In the genomic region with DNA sequence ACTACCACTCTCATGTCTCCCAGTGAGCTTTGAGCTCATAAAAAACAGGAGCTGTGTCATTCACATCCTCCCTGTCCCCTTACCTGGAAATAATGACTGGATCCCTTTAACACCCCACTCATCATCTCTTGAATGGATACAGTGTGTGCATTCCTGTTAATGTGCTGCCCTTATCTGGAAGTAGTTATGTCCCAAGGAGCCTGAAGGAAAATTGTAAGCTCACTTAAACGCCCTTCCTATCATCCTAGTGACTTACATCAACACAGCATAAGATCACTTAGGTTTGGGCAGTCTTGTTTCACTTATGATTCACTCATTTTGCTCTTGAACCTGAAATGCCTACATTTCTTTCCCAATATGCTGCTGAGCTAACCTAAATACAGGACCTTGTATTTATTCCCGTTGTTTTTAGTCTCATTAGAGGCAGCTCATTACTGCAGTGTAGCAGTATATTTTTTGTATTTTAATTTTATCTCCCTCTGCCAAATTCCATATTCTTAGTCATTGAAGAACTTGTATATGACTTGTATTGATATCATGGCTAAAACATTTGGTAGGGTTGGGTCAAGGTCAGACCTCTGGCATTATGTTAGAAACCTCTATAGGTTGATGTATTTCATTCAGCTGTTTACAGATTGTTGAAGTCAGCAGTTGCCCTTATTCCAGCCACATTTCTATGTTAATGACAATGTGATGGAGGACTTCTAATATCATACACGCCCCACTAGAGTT, we compare ENCODE assay signal across 19 cellular contexts.
DNase-seq lines count a peak whose midpoint lies in the region; ATAC-seq and TF ChIP-seq lines count a peak whose summit lies in the region.
"Had no signal": no experiment of that assay in that cellular context is flagged by ENCODE, and none has a peak within 500 bp of the region (broad histone marks: within the 10 kb centered on the region; RNA-seq: fewer than 3 reads in every experiment).

No MANE protein-coding gene starts in this region.

- H3K4me1 ChIP-seq in ACC112 (ENCODE audit: control insufficient read depth, insufficient read depth, low read length, unreplicated experiment) (peaks cover 15% of the 10 kb centered on the region), GM23248 (ENCODE audit: insufficient read depth) (peaks cover 20% of the 10 kb centered on the region)
- H3K4me1 ChIP-seq: BLaER1 treated with 17β-estradiol and CSF1 and Interleukin-3, amounts not matched to agents 10 nM and 100 nM; vagina had no signal

- H3K36me3 ChIP-seq in ACC112 (ENCODE audit: insufficient read depth, low read length) (no peaks in the 10 kb centered on the region), GM23248 (ENCODE audit: low read depth) (peaks cover 4% of the 10 kb centered on the region; the same call in 1 of the 2 replicates), brain microvascular endothelial cell (replicated peaks) (no peaks in the 10 kb centered on the region)
- H3K36me3 ChIP-seq: cardiac muscle cell, vagina had no signal

- no peak for ATAC-seq in GM19035 (IDR thresholded peaks at IDR 0.05; ENCODE audit: unreplicated experiment)
- ATAC-seq: stimulated activated effector memory CD8-positive, alpha-beta T cell treated with anti-CD3 and anti-CD28 coated beads, Interleukin-12 subunit alpha, Interleukin-12 subunit beta, amount 100 ng/mL, for 72 hours had no signal

- H3K4me3 ChIP-seq in ACC112 (ENCODE audit: low read depth, low read length) = no peak overlapping the region
- no peak overlapping the region for H3K4me3 ChIP-seq in GM23248
- no peak overlapping the region for H3K4me3 ChIP-seq in brain microvascular endothelial cell (ENCODE audit: low read depth, low read length)
- H3K4me3 ChIP-seq: BLaER1 treated with 17β-estradiol and CSF1 and Interleukin-3, amounts not matched to agents 10 nM and 100 nM; cardiac muscle cell; PC-9; vagina had no signal

- H3K27ac ChIP-seq in ACC112 (ENCODE audit: low read depth, low read length) = peak overlapping the region; percentile 17
- H3K27ac ChIP-seq in GM23248 = peak overlapping the region; percentile 43
- H3K27ac ChIP-seq in brain microvascular endothelial cell = no peak overlapping the region
- H3K27ac ChIP-seq: BLaER1 treated with 17β-estradiol and CSF1 and Interleukin-3, amounts not matched to agents 10 nM and 100 nM; cardiac muscle cell; PC-9; vagina had no signal

- H3K4me2 ChIP-seq in GM23248 (ENCODE audit: unreplicated experiment) = peak overlapping the region; percentile 16
- H3K4me2 ChIP-seq: BLaER1 treated with 17β-estradiol and CSF1 and Interleukin-3, amounts not matched to agents 10 nM and 100 nM; PC-9 had no signal

- H4K20me1 ChIP-seq in GM23248 (ENCODE audit: insufficient read depth) = no peaks in the 10 kb centered on the region
- H4K20me1 ChIP-seq: BLaER1 treated with 17β-estradiol and CSF1 and Interleukin-3, amounts not matched to agents 10 nM and 100 nM had no signal

- TF ChIP-seq CTCF in brain microvascular endothelial cell (IDR thresholded peaks at IDR 0.05; ENCODE audit: low read depth, low read length, missing control alignments) = no peak

- no peak overlapping the region for H3K9ac ChIP-seq in GM23248
- H3K9ac ChIP-seq: BLaER1 treated with 17β-estradiol and CSF1 and Interleukin-3, amounts not matched to agents 10 nM and 100 nM had no signal

- H3K27me3 ChIP-seq in ACC112 (ENCODE audit: insufficient read depth, low read length) (no peaks in the 10 kb centered on the region), GM23248 (replicated peaks; ENCODE audit: insufficient read depth) (no peaks in the 10 kb centered on the region), brain microvascular endothelial cell (replicated peaks) (no peaks in the 10 kb centered on the region)
- H3K27me3 ChIP-seq: BLaER1 treated with 17β-estradiol and CSF1 and Interleukin-3, amounts not matched to agents 10 nM and 100 nM; cardiac muscle cell; vagina had no signal

- H3K9me2 ChIP-seq in GM23248 (ENCODE audit: insufficient read depth) = no peaks in the 10 kb centered on the region

- H3K79me2 ChIP-seq in ACC112 (ENCODE audit: control insufficient read depth, insufficient read depth, low read length, unreplicated experiment) (no peaks in the 10 kb centered on the region), GM23248 (ENCODE audit: insufficient read depth) (peaks cover 4% of the 10 kb centered on the region; the same call in 1 of the 2 replicates)

- H2AFZ ChIP-seq in ACC112 (ENCODE audit: low read length, unreplicated experiment) (no peak overlapping the region), GM23248 (no peak overlapping the region)
- H2AFZ ChIP-seq: PC-9 had no signal

- in situ Hi-C loops in GM23248 (cut with MboI) (no loop called here), brain microvascular endothelial cell (cut with HindIII; ENCODE audit: low pct_ligation_motif_present, low sequenced_read_pairs) (no loop called here)

- WGBS in GM23248 (ENCODE audit: low coverage in 1 of 2, low lambda C conversion rate in 2 of 2, missing lambda C conversion rate in 2 of 2), 2 experiments = 66 to 69% methylated on average over 3 of the region's 3 CpGs

- no peaks in the 10 kb centered on the region for H3K9me3 ChIP-seq in GM23248 (ENCODE audit: low read depth)
- H3K9me3 ChIP-seq: BLaER1 treated with 17β-estradiol and CSF1 and Interleukin-3, amounts not matched to agents 10 nM and 100 nM; vagina had no signal

- DNase-seq in GM23248 = peak; percentile 75
- peak; percentile 33 for DNase-seq in brain microvascular endothelial cell
- DNase-seq in hepatic stellate cell (ENCODE audit: low spot score) = peak; percentile 11
- DNase-seq in hypothalamus (lab: John Stamatoyannopoulos, UW) = no peak
- DNase-seq in nucleus accumbens (lab: John Stamatoyannopoulos, UW) = no peak
- DNase-seq in NCI-H526 (lab: John Stamatoyannopoulos, UW) = no peak
- DNase-seq: activated CD4-positive, alpha-beta T cell treated with anti-CD3 and anti-CD28 coated beads, Interleukin-2, amount 50 U/mL, for 48 hours; activated effector memory CD4-positive, alpha-beta T cell treated with Interleukin-2 at 50 U/mL for 16 hours; MM.1S; NCI-H2171; PC-9; retina; stimulated activated CD4-positive, alpha-beta T cell treated with anti-CD3 and anti-CD28 coated beads, Interleukin-4, amount 100 ng/mL, for 1 hour had no signal

- H3F3A ChIP-seq in GM23248 (ENCODE audit: insufficient read depth) = peaks cover 18% of the 10 kb centered on the region

Comparison
In these comparisons a context has a peak if more than half of its experiments do, and no peak if none do; other contexts are left out.
1. DNase-seq: peak in GM23248 (single experiment), brain microvascular endothelial cell (single experiment) and hepatic stellate cell (single experiment); none in hypothalamus (0 of 51), nucleus accumbens (0 of 56) and NCI-H526 (0 of 2).